In genomic region chr19:19320362-19321142, GRCh38 we compare ENCODE assay signal across 8 cellular contexts. TPM values are rescaled to one million over a fixed set of nuclear protein-coding genes. Genes with fewer than 3 reads are reported as not detected.
A peak's percentile ranks its signal among the peaks of the same experiment; 100 is the strongest.
DNase-seq lines count a peak whose midpoint lies in the region; ATAC-seq, FAIRE-seq and TF ChIP-seq lines count a peak whose summit lies in the region.

Gene MAU2 (plus strand): TSS chr19:19320829. CDS start chr19:19320860, 31 bp downstream.
Gene SUGP1 (minus strand): TSS chr19:19320509. CDS start chr19:19320496, 13 bp downstream.

- peak within 1 kb of the TSS; percentile 98 for H3K9ac ChIP-seq in astrocyte (ENCODE audit: low read length)

- H3K79me2 ChIP-seq in astrocyte (ENCODE audit: insufficient read depth, low read length): peaks cover 88% of the 10 kb centered on the region
- peaks cover 83% of the 10 kb centered on the region for H3K79me2 ChIP-seq in hepatocyte

- H3K4me2 ChIP-seq in astrocyte (ENCODE audit: low read length) (peak within 1 kb of the TSS; percentile 95), hepatocyte (peak within 1 kb of the TSS; percentile 98)

- peak; percentile 79 for ATAC-seq in GM18499 (IDR thresholded peaks at IDR 0.05; ENCODE audit: insufficient read depth, unreplicated experiment)
- ATAC-seq in HG02938 (IDR thresholded peaks at IDR 0.05; ENCODE audit: unreplicated experiment): peak; percentile 88

- no peaks in the 10 kb centered on the region for H3K9me3 ChIP-seq in astrocyte (ENCODE audit: insufficient read depth, low read depth, low read length)
- no peaks in the 10 kb centered on the region for H3K9me3 ChIP-seq in hepatocyte (ENCODE audit: low read depth)

- peaks cover 32% of the 10 kb centered on the region for H3K36me3 Mint-ChIP-seq in T-helper 2 cell treated with Interferon-gamma antibody and Interleukin-4, amounts not matched to agents 5 μg/mL and 100 μg/mL, for 36 hours (ENCODE audit: low read depth)
- H3K36me3 Mint-ChIP-seq in astrocyte (ENCODE audit: low read depth, unreplicated experiment): peaks cover 15% of the 10 kb centered on the region

- TF ChIP-seq CTCF in astrocyte (IDR thresholded peaks at IDR 0.05; ENCODE audit: insufficient read depth, low read depth, low read length) (no peak), hepatocyte (IDR thresholded peaks at IDR 0.05; ENCODE audit: poor library complexity) (peak; percentile 26)

- DNase-seq in NCI-H187 (lab: John Stamatoyannopoulos, UW) (peak; percentile 53 to 58), astrocyte (ENCODE audit: low read depth) (peak; percentile 80), hepatocyte (ENCODE audit: low spot score) (peak; percentile 95), renal cortical epithelial cell (ENCODE audit: low read depth) (peak; percentile 86), cortex of kidney (lab: John Stamatoyannopoulos, UW) (no peak)
- peak; percentile 93 for DNase-seq in T-helper 2 cell treated with Interferon-gamma antibody and Interleukin-4, amounts not matched to agents 5 μg/mL and 100 μg/mL, for 36 hours (ENCODE audit: low spot score)

- H3K27me3 ChIP-seq in astrocyte (ENCODE audit: insufficient read depth, low read length) (no peaks in the 10 kb centered on the region), hepatocyte (no peaks in the 10 kb centered on the region)

- H3K4me1 Mint-ChIP-seq in T-helper 2 cell treated with Interferon-gamma antibody and Interleukin-4, amounts not matched to agents 5 μg/mL and 100 μg/mL, for 36 hours (ENCODE audit: low read depth): peaks cover 21% of the 10 kb centered on the region
- H3K4me1 Mint-ChIP-seq in astrocyte (ENCODE audit: low read depth, unreplicated experiment): peaks cover 5% of the 10 kb centered on the region

- peaks cover 8% of the 10 kb centered on the region for H3K36me3 ChIP-seq in astrocyte (ENCODE audit: insufficient read depth, low read length)
- no peaks in the 10 kb centered on the region for H3K36me3 ChIP-seq in hepatocyte (replicated peaks; ENCODE audit: insufficient read depth, low read depth)

- peak within 1 kb of the TSS; percentile 87 for H3K4me3 ChIP-seq in astrocyte (ENCODE audit: insufficient read depth, low read depth, low read length)
- H3K4me3 ChIP-seq in hepatocyte: peak within 1 kb of the TSS; percentile 29

- H3K4me1 ChIP-seq in astrocyte (ENCODE audit: insufficient read depth, low read length) (peaks cover 14% of the 10 kb centered on the region), hepatocyte (ENCODE audit: insufficient read depth) (peaks cover 14% of the 10 kb centered on the region)

- no peaks in the 10 kb centered on the region for H3K9me3 Mint-ChIP-seq in T-helper 2 cell treated with Interferon-gamma antibody and Interleukin-4, amounts not matched to agents 5 μg/mL and 100 μg/mL, for 36 hours
- no peaks in the 10 kb centered on the region for H3K9me3 Mint-ChIP-seq in astrocyte (ENCODE audit: unreplicated experiment)

- H3K27ac Mint-ChIP-seq in T-helper 2 cell treated with Interferon-gamma antibody and Interleukin-4, amounts not matched to agents 5 μg/mL and 100 μg/mL, for 36 hours: peak within 1 kb of the TSS; percentile 99
- H3K27ac Mint-ChIP-seq in astrocyte (ENCODE audit: unreplicated experiment): peak within 1 kb of the TSS; percentile 100

- peak within 1 kb of the TSS; percentile 99 for H2AFZ ChIP-seq in astrocyte (ENCODE audit: low read depth, low read length)
- peak within 1 kb of the TSS; percentile 97 for H2AFZ ChIP-seq in hepatocyte

- H4K20me1 ChIP-seq in astrocyte (ENCODE audit: insufficient read depth, low read length): peaks cover 28% of the 10 kb centered on the region
- peaks cover 4% of the 10 kb centered on the region for H4K20me1 ChIP-seq in hepatocyte (ENCODE audit: insufficient read depth, poor library complexity, severe bottlenecking)

- H3K4me3 Mint-ChIP-seq in T-helper 2 cell treated with Interferon-gamma antibody and Interleukin-4, amounts not matched to agents 5 μg/mL and 100 μg/mL, for 36 hours: peak within 1 kb of the TSS; percentile 98
- H3K4me3 Mint-ChIP-seq in astrocyte (ENCODE audit: unreplicated experiment): peak within 1 kb of the TSS; percentile 97

- H3K9me2 ChIP-seq in hepatocyte (replicated peaks; ENCODE audit: insufficient read depth): no peaks in the 10 kb centered on the region

- no peaks in the 10 kb centered on the region for H3K27me3 Mint-ChIP-seq in T-helper 2 cell treated with Interferon-gamma antibody and Interleukin-4, amounts not matched to agents 5 μg/mL and 100 μg/mL, for 36 hours (ENCODE audit: low read depth)
- no peaks in the 10 kb centered on the region for H3K27me3 Mint-ChIP-seq in astrocyte (ENCODE audit: low read depth, unreplicated experiment)

- 1% methylated on average over 63 of the region's 67 CpGs for WGBS in hepatocyte (ENCODE audit: low lambda C conversion rate, missing lambda C conversion rate)

- H3K27ac ChIP-seq in astrocyte (ENCODE audit: low read depth, low read length): peak within 1 kb of the TSS; percentile 99
- H3K27ac ChIP-seq in hepatocyte: peak within 1 kb of the TSS; percentile 93

- FAIRE-seq in astrocyte (lab: Jason Lieb, UNC): no peak

RNA-seq across cellular contexts. Expression of gene MAU2, which starts in this region (rescaled TPM):
- total RNA-seq in astrocyte: 36.8 and 37.0 TPM in 2 replicates
- total RNA-seq in hepatocyte: 21.2 and 31.8 TPM in 2 replicates
- polyA plus RNA-seq in hepatocyte: 25.3 and 29.0 TPM in 2 replicates
- total RNA-seq in renal cortical epithelial cell: 14.1 and 38.6 TPM in 2 replicates

RNA-seq across cellular contexts. Expression of gene SUGP1, which starts in this region (rescaled TPM):
- total RNA-seq in astrocyte (48.5 and 59.1 TPM in 2 replicates), hepatocyte (13.1 and 25.8 TPM in 2 replicates), renal cortical epithelial cell (12.7 and 21.4 TPM in 2 replicates)
- 43.7 and 57.4 TPM in 2 replicates for polyA plus RNA-seq in hepatocyte
